ENCODE assay signal across 1 cellular context in genomic region chr9:107425110-107426025, GRCh38.
TF ChIP-seq lines count a peak whose summit lies in the region.

No MANE protein-coding gene starts in this region.

TF ChIP-seq in HepG2, 621 proteins besides CTCF, POLR2A, EP300 and RAD21 (continued from another document and continues in another):
- no peak for TF ChIP-seq PATZ1 (CRISPR knock-in tag; IDR thresholded peaks at IDR 0.05)
- TF ChIP-seq KDM5B (CRISPR knock-in tag; IDR thresholded peaks at IDR 0.05; ENCODE audit: borderline replicate concordance): peak; percentile 60; the same call in 1 of the 2 replicates
- TF ChIP-seq ZNF687 (CRISPR knock-in tag; IDR thresholded peaks at IDR 0.05): peak; percentile 88
- TF ChIP-seq, protein P1, sequence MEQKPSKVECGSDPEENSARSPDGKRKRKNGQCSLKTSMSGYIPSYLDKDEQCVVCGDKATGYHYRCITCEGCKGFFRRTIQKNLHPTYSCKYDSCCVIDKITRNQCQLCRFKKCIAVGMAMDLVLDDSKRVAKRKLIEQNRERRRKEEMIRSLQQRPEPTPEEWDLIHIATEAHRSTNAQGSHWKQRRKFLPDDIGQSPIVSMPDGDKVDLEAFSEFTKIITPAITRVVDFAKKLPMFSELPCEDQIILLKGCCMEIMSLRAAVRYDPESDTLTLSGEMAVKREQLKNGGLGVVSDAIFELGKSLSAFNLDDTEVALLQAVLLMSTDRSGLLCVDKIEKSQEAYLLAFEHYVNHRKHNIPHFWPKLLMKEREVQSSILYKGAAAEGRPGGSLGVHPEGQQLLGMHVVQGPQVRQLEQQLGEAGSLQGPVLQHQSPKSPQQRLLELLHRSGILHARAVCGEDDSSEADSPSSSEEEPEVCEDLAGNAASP (CRISPR knock-in tag; IDR thresholded peaks at IDR 0.05; ENCODE audit: borderline replicate concordance): no peak
- no peak for TF ChIP-seq ZIK1 (CRISPR knock-in tag; IDR thresholded peaks at IDR 0.05; ENCODE audit: borderline replicate concordance, low read depth)
- TF ChIP-seq TAF15 (IDR thresholded peaks at IDR 0.05; ENCODE audit: low read depth, low read length, poor library complexity, severe bottlenecking): no peak
- no peak for TF ChIP-seq ZNF780A (CRISPR knock-in tag; IDR thresholded peaks at IDR 0.05)
- TF ChIP-seq ZNF768 (CRISPR knock-in tag; IDR thresholded peaks at IDR 0.05): peak; percentile 51
- no peak for TF ChIP-seq TMF1 (CRISPR knock-in tag; IDR thresholded peaks at IDR 0.05; ENCODE audit: low read depth)
- no peak for TF ChIP-seq ZNF512 (CRISPR knock-in tag; IDR thresholded peaks at IDR 0.05)
- TF ChIP-seq CENPT (CRISPR knock-in tag; IDR thresholded peaks at IDR 0.05; ENCODE audit: low read depth): no peak
- TF ChIP-seq HOXA5 (CRISPR knock-in tag; IDR thresholded peaks at IDR 0.05): 0 out of 2 replicates have a peak, but pooled peaks have one; percentile 31
- TF ChIP-seq ZMYM2 (CRISPR knock-in tag; IDR thresholded peaks at IDR 0.05): no peak
- 0 out of 2 replicates have a peak, but pooled peaks have one; percentile 48 for TF ChIP-seq NRL (CRISPR knock-in tag; IDR thresholded peaks at IDR 0.05; ENCODE audit: borderline replicate concordance)
- no peak for TF ChIP-seq SNAPC2 (CRISPR knock-in tag; IDR thresholded peaks at IDR 0.05)
- TF ChIP-seq ZNF331 (CRISPR knock-in tag; IDR thresholded peaks at IDR 0.05): no peak
- 0 out of 2 replicates have a peak, but pooled peaks have one; percentile 52 for TF ChIP-seq ZFP90 (CRISPR knock-in tag; IDR thresholded peaks at IDR 0.05; ENCODE audit: borderline replicate concordance)
- TF ChIP-seq, protein P2, sequence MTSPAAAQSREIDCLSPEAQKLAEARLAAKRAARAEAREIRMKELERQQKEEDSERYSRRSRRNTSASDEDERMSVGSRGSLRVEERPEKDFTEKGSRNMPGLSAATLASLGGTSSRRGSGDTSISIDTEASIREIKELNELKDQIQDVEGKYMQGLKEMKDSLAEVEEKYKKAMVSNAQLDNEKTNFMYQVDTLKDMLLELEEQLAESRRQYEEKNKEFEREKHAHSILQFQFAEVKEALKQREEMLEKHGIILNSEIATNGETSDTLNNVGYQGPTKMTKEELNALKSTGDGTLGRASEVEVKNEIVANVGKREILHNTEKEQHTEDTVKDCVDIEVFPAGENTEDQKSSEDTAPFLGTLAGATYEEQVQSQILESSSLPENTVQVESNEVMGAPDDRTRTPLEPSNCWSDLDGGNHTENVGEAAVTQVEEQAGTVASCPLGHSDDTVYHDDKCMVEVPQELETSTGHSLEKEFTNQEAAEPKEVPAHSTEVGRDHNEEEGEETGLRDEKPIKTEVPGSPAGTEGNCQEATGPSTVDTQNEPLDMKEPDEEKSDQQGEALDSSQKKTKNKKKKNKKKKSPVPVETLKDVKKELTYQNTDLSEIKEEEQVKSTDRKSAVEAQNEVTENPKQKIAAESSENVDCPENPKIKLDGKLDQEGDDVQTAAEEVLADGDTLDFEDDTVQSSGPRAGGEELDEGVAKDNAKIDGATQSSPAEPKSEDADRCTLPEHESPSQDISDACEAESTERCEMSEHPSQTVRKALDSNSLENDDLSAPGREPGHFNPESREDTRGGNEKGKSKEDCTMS (CRISPR knock-in tag; conservative IDR thresholded peaks at IDR 0.05): no peak
- no peak for TF ChIP-seq ZNF44 (CRISPR knock-in tag; IDR thresholded peaks at IDR 0.05)
- TF ChIP-seq, protein P3, sequence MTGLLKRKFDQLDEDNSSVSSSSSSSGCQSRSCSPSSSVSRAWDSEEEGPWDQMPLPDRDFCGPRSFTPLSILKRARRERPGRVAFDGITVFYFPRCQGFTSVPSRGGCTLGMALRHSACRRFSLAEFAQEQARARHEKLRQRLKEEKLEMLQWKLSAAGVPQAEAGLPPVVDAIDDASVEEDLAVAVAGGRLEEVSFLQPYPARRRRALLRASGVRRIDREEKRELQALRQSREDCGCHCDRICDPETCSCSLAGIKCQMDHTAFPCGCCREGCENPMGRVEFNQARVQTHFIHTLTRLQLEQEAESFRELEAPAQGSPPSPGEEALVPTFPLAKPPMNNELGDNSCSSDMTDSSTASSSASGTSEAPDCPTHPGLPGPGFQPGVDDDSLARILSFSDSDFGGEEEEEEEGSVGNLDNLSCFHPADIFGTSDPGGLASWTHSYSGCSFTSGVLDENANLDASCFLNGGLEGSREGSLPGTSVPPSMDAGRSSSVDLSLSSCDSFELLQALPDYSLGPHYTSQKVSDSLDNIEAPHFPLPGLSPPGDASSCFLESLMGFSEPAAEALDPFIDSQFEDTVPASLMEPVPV (CRISPR knock-in tag; IDR thresholded peaks at IDR 0.05): no peak
- no peak for TF ChIP-seq ZNF414 (CRISPR knock-in tag; IDR thresholded peaks at IDR 0.05)
- TF ChIP-seq, protein P4, sequence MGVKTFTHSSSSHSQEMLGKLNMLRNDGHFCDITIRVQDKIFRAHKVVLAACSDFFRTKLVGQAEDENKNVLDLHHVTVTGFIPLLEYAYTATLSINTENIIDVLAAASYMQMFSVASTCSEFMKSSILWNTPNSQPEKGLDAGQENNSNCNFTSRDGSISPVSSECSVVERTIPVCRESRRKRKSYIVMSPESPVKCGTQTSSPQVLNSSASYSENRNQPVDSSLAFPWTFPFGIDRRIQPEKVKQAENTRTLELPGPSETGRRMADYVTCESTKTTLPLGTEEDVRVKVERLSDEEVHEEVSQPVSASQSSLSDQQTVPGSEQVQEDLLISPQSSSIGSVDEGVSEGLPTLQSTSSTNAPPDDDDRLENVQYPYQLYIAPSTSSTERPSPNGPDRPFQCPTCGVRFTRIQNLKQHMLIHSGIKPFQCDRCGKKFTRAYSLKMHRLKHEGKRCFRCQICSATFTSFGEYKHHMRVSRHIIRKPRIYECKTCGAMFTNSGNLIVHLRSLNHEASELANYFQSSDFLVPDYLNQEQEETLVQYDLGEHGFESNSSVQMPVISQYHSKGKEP (CRISPR knock-in tag; IDR thresholded peaks at IDR 0.05): no peak
- TF ChIP-seq HMG20B (CRISPR knock-in tag; conservative IDR thresholded peaks at IDR 0.05): no peak
- peak; percentile 76 for TF ChIP-seq MAX (IDR thresholded peaks at IDR 0.05)
- no peak for TF ChIP-seq ELF4 (CRISPR knock-in tag; IDR thresholded peaks at IDR 0.05; ENCODE audit: borderline replicate concordance)
- TF ChIP-seq ZNF577 (CRISPR knock-in tag; IDR thresholded peaks at IDR 0.05; ENCODE audit: borderline replicate concordance, low read depth): no peak
- TF ChIP-seq ZNF251 (CRISPR knock-in tag; IDR thresholded peaks at IDR 0.05): no peak
- TF ChIP-seq LCORL (IDR thresholded peaks at IDR 0.05): no peak
- peak; percentile 50; the same call in 1 of the 2 replicates for TF ChIP-seq LCORL (CRISPR knock-in tag; IDR thresholded peaks at IDR 0.05)
- no peak for TF ChIP-seq ZNF180 (CRISPR knock-in tag; IDR thresholded peaks at IDR 0.05; ENCODE audit: borderline replicate concordance, low read depth)
- TF ChIP-seq NFE2L2 (IDR thresholded peaks at IDR 0.05; ENCODE audit: low read length): no peak
- TF ChIP-seq GLMP (CRISPR knock-in tag; IDR thresholded peaks at IDR 0.05; ENCODE audit: borderline replicate concordance): no peak
- TF ChIP-seq ZNF460 (CRISPR knock-in tag; IDR thresholded peaks at IDR 0.05; ENCODE audit: borderline replicate concordance): no peak
- TF ChIP-seq, protein P5, sequence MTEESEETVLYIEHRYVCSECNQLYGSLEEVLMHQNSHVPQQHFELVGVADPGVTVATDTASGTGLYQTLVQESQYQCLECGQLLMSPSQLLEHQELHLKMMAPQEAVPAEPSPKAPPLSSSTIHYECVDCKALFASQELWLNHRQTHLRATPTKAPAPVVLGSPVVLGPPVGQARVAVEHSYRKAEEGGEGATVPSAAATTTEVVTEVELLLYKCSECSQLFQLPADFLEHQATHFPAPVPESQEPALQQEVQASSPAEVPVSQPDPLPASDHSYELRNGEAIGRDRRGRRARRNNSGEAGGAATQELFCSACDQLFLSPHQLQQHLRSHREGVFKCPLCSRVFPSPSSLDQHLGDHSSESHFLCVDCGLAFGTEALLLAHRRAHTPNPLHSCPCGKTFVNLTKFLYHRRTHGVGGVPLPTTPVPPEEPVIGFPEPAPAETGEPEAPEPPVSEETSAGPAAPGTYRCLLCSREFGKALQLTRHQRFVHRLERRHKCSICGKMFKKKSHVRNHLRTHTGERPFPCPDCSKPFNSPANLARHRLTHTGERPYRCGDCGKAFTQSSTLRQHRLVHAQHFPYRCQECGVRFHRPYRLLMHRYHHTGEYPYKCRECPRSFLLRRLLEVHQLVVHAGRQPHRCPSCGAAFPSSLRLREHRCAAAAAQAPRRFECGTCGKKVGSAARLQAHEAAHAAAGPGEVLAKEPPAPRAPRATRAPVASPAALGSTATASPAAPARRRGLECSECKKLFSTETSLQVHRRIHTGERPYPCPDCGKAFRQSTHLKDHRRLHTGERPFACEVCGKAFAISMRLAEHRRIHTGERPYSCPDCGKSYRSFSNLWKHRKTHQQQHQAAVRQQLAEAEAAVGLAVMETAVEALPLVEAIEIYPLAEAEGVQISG (CRISPR knock-in tag; IDR thresholded peaks at IDR 0.05): peak; percentile 35; the same call in 1 of the 2 replicates
